ENCODE assay signal across 8 cellular contexts in the genomic region with DNA sequence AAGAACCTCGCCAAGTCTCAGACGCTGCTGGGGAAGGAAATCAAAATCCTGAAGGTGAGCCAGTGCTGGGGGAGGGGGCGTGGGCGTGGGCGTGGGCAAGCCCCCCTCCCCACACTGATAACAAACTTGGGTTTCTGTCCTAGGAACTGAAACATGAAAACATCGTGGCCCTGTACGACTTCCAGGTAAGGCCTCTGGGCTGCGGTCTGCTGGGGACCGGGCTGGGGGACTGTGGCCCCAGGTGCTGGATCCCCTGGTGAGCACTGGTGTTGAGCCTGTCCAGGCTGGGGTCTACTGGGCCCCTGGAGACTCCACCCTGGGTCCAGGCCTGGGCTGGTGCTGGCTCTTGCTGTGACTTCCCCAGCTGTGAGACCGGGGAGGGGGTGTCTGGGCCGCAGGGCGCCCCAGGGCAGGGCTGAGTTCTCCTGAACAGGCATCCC. TPM values are rescaled to one million over a fixed set of nuclear protein-coding genes. Genes with fewer than 3 reads are reported as not detected.
DNase-seq lines count a peak whose midpoint lies in the region; ATAC-seq and TF ChIP-seq lines count a peak whose summit lies in the region.

No MANE protein-coding gene starts in this region.

- WGBS in stomach, 5 donors: 0 to 7% (median 1%) methylated on average over 5 to 12 of the region's 12 CpGs

- no peak for TF ChIP-seq POLR2A in stomach (IDR thresholded peaks at IDR 0.05)

- H3K9me3 ChIP-seq in iPS-18c (ENCODE audit: control insufficient read depth, insufficient read depth, low read length): no peaks in the 10 kb centered on the region
- no peaks in the 10 kb centered on the region for H3K9me3 ChIP-seq in stomach

- H3K36me3 ChIP-seq in stomach: peaks cover 0 to 27% (median 22%) of the 10 kb centered on the region in 4 donors

- H3K27me3 ChIP-seq in stomach: no peaks in the 10 kb centered on the region

- intact Hi-C loops in stomach (cut with DNase I; ENCODE audit: low total_unique reads): no loop called here

- no peaks in the 10 kb centered on the region for H3K9me3 Mint-ChIP-seq in activated T-helper 17 cell treated with anti-CD3 and anti-CD28 coated beads, Interleukin-2, amount 50 U/mL, for 72 hours

- no peak for TF ChIP-seq CTCF in stomach (IDR thresholded peaks at IDR 0.05)

- peak overlapping the region; percentile 78 for H3K4me3 Mint-ChIP-seq in activated T-helper 17 cell treated with anti-CD3 and anti-CD28 coated beads, Interleukin-2, amount 50 U/mL, for 72 hours

- H3K4me3 ChIP-seq in iPS-18c (ENCODE audit: insufficient read depth, low read depth, low read length) (peak overlapping the region; percentile 71), stomach (peak overlapping the region; percentile 69 to 79 (median 78))

- no peak for TF ChIP-seq EP300 in stomach (IDR thresholded peaks at IDR 0.05)

- peak overlapping the region; percentile 66 for H3K27ac Mint-ChIP-seq in activated T-helper 17 cell treated with anti-CD3 and anti-CD28 coated beads, Interleukin-2, amount 50 U/mL, for 72 hours

- DNase-seq in stomach (no peak), UCSD-AML1 (lab: John Stamatoyannopoulos, UW; ENCODE audit: unreplicated experiment) (no peak), NCI-H226 (no peak), NCI-H1105 (lab: John Stamatoyannopoulos, UW) (no peak)

- no peaks in the 10 kb centered on the region for H3K4me1 Mint-ChIP-seq in activated T-helper 17 cell treated with anti-CD3 and anti-CD28 coated beads, Interleukin-2, amount 50 U/mL, for 72 hours

- peak; percentile 12 for ATAC-seq in GM18517 (IDR thresholded peaks at IDR 0.05; ENCODE audit: unreplicated experiment)
- ATAC-seq in HG02981 (IDR thresholded peaks at IDR 0.05; ENCODE audit: unreplicated experiment): peak; percentile 8
- no peak for ATAC-seq in activated T-helper 17 cell treated with anti-CD3 and anti-CD28 coated beads, Interleukin-2, amount 50 U/mL, for 72 hours (replicated peaks)

- H3K36me3 Mint-ChIP-seq in activated T-helper 17 cell treated with anti-CD3 and anti-CD28 coated beads, Interleukin-2, amount 50 U/mL, for 72 hours (ENCODE audit: low read depth): no peaks in the 10 kb centered on the region

- no peaks in the 10 kb centered on the region for H3K27me3 Mint-ChIP-seq in activated T-helper 17 cell treated with anti-CD3 and anti-CD28 coated beads, Interleukin-2, amount 50 U/mL, for 72 hours

- H3K4me1 ChIP-seq in stomach: peaks cover 26 to 63% (median 48%) of the 10 kb centered on the region in 4 donors

- H3K27ac ChIP-seq in stomach: peak overlapping the region; percentile 92 to 100 (median 98)

RNA-seq across cellular contexts. Expression of a gene that starts 1.2 kb away (rescaled TPM):
- total RNA-seq in activated T-helper 17 cell treated with anti-CD3 and anti-CD28 coated beads, Interleukin-2, amount 50 U/mL, for 72 hours: 10 to 100 TPM; 14.7 to 21.5 TPM
- 10 to 100 TPM; 14.3 to 45.1 (median 23.3) TPM for total RNA-seq in stomach
- 10 to 100 TPM; 10.2 to 16.9 (median 15.5) TPM for polyA plus RNA-seq in stomach

RNA-seq across cellular contexts. Expression of a gene that starts 33.4 kb away (rescaled TPM):
- total RNA-seq in activated T-helper 17 cell treated with anti-CD3 and anti-CD28 coated beads, Interleukin-2, amount 50 U/mL, for 72 hours: 10 to 100 TPM; 31.5 to 75.2 TPM
- total RNA-seq in stomach: 10 to 100 TPM in 3 of 5 donors, 1 to 10 TPM in 2; 3.1 to 13.9 (median 12.3) TPM
- polyA plus RNA-seq in stomach: 10 to 100 TPM; 12.6 to 26.3 (median 12.8) TPM

RNA-seq across cellular contexts. Expression of a gene that starts 54.1 kb away (rescaled TPM):
- 10 to 100 TPM; 47.1 to 60.0 TPM for total RNA-seq in activated T-helper 17 cell treated with anti-CD3 and anti-CD28 coated beads, Interleukin-2, amount 50 U/mL, for 72 hours
- 10 to 100 TPM; 21.3 to 39.8 (median 24.5) TPM for total RNA-seq in stomach
- polyA plus RNA-seq in stomach: 10 to 100 TPM in 1 of 3 donors, 1 to 10 TPM in 2; 5.2 to 12.0 (median 6.4) TPM
